In genomic region chr10:63377305-63377661, GRCh38 we compare ENCODE assay signal across 1 cellular context.
TF ChIP-seq lines count a peak whose summit lies in the region.
"Not testable (repeated sequence)": the region's sequence is repeated elsewhere in the genome, so short reads cannot be mapped to it uniquely, and the experiment has no call there.

No MANE protein-coding gene starts in this region.

TF ChIP-seq in A549, 52 proteins besides CTCF, POLR2A, EP300 and RAD21:
- TF ChIP-seq FOSL2 (IDR thresholded peaks at IDR 0.05) = not testable (repeated sequence)
- 0 out of 2 replicates have a peak, but pooled peaks have one; percentile 5 for TF ChIP-seq FOSL2 (CRISPR knock-in tag; IDR thresholded peaks at IDR 0.05)
